2 cellular contexts compared by ENCODE assay signal in the genomic region with DNA sequence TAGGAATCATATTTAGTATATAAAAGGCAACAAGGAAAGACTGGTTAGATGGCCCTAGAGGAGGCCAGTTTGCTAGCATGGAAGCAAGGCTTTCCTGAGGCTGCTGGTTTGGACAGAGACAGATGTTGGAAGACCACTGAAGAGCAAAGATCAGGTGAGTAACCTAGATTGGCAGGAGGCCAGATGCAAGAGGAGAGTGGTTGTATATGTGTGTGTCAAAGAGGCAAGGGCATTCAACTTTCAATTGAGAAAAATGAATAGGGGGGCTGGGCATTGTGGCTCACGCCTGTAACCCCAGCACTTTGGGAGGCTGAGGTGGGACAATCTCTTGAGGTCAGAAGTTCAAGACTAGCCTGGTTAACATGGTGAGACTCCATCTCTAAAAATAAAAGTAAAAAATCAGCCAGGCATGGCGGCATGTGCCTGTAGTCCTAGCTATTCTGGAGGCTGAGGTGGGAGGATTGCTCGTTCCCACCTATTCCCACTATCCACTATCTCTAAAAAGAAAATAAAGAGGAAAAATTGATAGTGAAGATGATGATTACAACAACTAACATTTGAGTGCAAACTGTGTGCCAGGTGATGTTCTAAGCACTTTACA.
TF ChIP-seq lines count a peak whose summit lies in the region.

No MANE protein-coding gene starts in this region.

TF ChIP-seq in HepG2, 621 proteins besides CTCF, POLR2A, EP300 and RAD21 (continues in another document):
- peak; percentile 95 for TF ChIP-seq ZNF644 (CRISPR knock-in tag; IDR thresholded peaks at IDR 0.05; ENCODE audit: low read depth)
- TF ChIP-seq NFIC (IDR thresholded peaks at IDR 0.05; ENCODE audit: low read length): peak; percentile 22; the same call in 1 of the 2 replicates
- TF ChIP-seq MIER2 (CRISPR knock-in tag; IDR thresholded peaks at IDR 0.05): peak; percentile 64; the same call in 1 of the 2 replicates
- no peak for TF ChIP-seq PHB2 (IDR thresholded peaks at IDR 0.05; ENCODE audit: partially characterized antibody)
- TF ChIP-seq PHF21A (CRISPR knock-in tag; IDR thresholded peaks at IDR 0.05): no peak
- no peak for TF ChIP-seq DMAP1 (CRISPR knock-in tag; IDR thresholded peaks at IDR 0.05)
- no peak for TF ChIP-seq ZNF879 (CRISPR knock-in tag; IDR thresholded peaks at IDR 0.05)
- no peak for TF ChIP-seq MIXL1 (CRISPR knock-in tag; IDR thresholded peaks at IDR 0.05)
- TF ChIP-seq BRCA1 (CRISPR knock-in tag; IDR thresholded peaks at IDR 0.05): no peak
- no peak for TF ChIP-seq ZNF878 (CRISPR knock-in tag; IDR thresholded peaks at IDR 0.05)
- no peak for TF ChIP-seq HMGA1 (CRISPR knock-in tag; conservative IDR thresholded peaks at IDR 0.05)
- no peak for TF ChIP-seq ZNF704 (CRISPR knock-in tag; IDR thresholded peaks at IDR 0.05; ENCODE audit: borderline replicate concordance)
- no peak for TF ChIP-seq KDM6A (CRISPR knock-in tag; IDR thresholded peaks at IDR 0.05; ENCODE audit: low read depth)
- TF ChIP-seq CAMTA2 (CRISPR knock-in tag; IDR thresholded peaks at IDR 0.05; ENCODE audit: borderline replicate concordance): no peak
- no peak for TF ChIP-seq NCOR1 (IDR thresholded peaks at IDR 0.05; ENCODE audit: borderline replicate concordance, low read length)
- TF ChIP-seq, protein P1, sequence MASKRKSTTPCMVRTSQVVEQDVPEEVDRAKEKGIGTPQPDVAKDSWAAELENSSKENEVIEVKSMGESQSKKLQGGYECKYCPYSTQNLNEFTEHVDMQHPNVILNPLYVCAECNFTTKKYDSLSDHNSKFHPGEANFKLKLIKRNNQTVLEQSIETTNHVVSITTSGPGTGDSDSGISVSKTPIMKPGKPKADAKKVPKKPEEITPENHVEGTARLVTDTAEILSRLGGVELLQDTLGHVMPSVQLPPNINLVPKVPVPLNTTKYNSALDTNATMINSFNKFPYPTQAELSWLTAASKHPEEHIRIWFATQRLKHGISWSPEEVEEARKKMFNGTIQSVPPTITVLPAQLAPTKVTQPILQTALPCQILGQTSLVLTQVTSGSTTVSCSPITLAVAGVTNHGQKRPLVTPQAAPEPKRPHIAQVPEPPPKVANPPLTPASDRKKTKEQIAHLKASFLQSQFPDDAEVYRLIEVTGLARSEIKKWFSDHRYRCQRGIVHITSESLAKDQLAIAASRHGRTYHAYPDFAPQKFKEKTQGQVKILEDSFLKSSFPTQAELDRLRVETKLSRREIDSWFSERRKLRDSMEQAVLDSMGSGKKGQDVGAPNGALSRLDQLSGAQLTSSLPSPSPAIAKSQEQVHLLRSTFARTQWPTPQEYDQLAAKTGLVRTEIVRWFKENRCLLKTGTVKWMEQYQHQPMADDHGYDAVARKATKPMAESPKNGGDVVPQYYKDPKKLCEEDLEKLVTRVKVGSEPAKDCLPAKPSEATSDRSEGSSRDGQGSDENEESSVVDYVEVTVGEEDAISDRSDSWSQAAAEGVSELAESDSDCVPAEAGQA (IDR thresholded peaks at IDR 0.05; ENCODE audit: low read depth): no peak
- TF ChIP-seq, protein P1 (CRISPR knock-in tag; IDR thresholded peaks at IDR 0.05; ENCODE audit: borderline replicate concordance): no peak
- TF ChIP-seq PAF1 (CRISPR knock-in tag; IDR thresholded peaks at IDR 0.05): no peak
- TF ChIP-seq ZNF20 (CRISPR knock-in tag; IDR thresholded peaks at IDR 0.05): no peak
- no peak for TF ChIP-seq CBX2 (IDR thresholded peaks at IDR 0.05; ENCODE audit: low read depth, low read length)
- TF ChIP-seq CBX2 (CRISPR knock-in tag; IDR thresholded peaks at IDR 0.05; ENCODE audit: low read depth): no peak
- peak; percentile 73 for TF ChIP-seq FOSL2 (CRISPR knock-in tag; IDR thresholded peaks at IDR 0.05)
- no peak for TF ChIP-seq CEBPB (IDR thresholded peaks at IDR 0.05; ENCODE audit: borderline replicate concordance, low read depth, low read length)
- TF ChIP-seq ZNF383 (CRISPR knock-in tag; IDR thresholded peaks at IDR 0.05; ENCODE audit: borderline replicate concordance): no peak
- TF ChIP-seq ZBTB21 (CRISPR knock-in tag; IDR thresholded peaks at IDR 0.05): no peak

TF ChIP-seq in K562, 482 proteins besides CTCF, POLR2A, EP300 and RAD21:
- TF ChIP-seq NFIC (IDR thresholded peaks at IDR 0.05) (peak; percentile 75), NUFIP1 (IDR thresholded peaks at IDR 0.05; ENCODE audit: partially characterized antibody) (no peak)
